12 cellular contexts compared by ENCODE assay signal in the genomic region with DNA sequence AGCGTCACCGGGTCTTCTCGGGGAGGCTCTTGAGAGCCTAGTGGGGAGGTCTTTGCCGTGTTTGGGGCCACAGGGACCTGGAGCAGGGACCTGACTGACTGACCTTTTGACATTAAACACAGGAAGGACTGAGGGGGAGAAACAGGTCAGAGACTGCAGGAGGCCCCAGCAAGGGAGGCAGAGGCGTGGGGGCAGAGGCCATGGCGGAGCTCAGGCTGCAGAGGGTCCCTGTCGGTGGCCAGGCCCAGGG. TPM values are rescaled to one million over a fixed set of nuclear protein-coding genes. Genes with fewer than 3 reads are reported as not detected.
DNase-seq lines count a peak whose midpoint lies in the region; ATAC-seq and TF ChIP-seq lines count a peak whose summit lies in the region.
"Had no signal": no experiment of that assay in that cellular context is flagged by ENCODE, and none has a peak within 500 bp of the region (broad histone marks: within the 10 kb centered on the region; RNA-seq: fewer than 3 reads in every experiment).

No MANE protein-coding gene starts in this region.

- POLR2A ChIA-PET in activated B cell treated with CpG ODN at 0.5 μM for 24 hours (lab: Charles Lee): interaction anchor here (1.4 to 9.2 kb wide), 4 partner anchors 12 to 40 kb away, joined by 5 to 84 read pairs (median 14); no protein-coding TSS in a partner anchor

- intact Hi-C loops in CD14-positive monocyte (cut with micrococcal nuclease) (loop anchor here (2.0 to 5.0 kb wide), 3 partner anchors 15 to 39 kb away; no protein-coding TSS in a partner anchor), activated B cell treated with CpG ODN at 0.5 μM for 24 hours (cut with micrococcal nuclease) (loop anchor here (1.0 to 5.0 kb wide), 2 partner anchors 16 to 34 kb away; no protein-coding TSS in a partner anchor)

- H3K27me3 Mint-ChIP-seq in CD14-positive monocyte (ENCODE audit: low read depth in 3 of 3): peaks cover 0 to 3% (median 2%) of the 10 kb centered on the region in 3 donors
- no peaks in the 10 kb centered on the region for H3K27me3 Mint-ChIP-seq in activated B cell treated with CpG ODN at 0.5 μM for 24 hours
- H3K27me3 Mint-ChIP-seq in natural killer cell treated with Interleukin-12 subunit alpha and Interleukin-12 subunit beta and Interleukin-15 and Interleukin-18, amount 100 ng/mL, for 72 hours: no peaks in the 10 kb centered on the region
- no peaks in the 10 kb centered on the region for H3K27me3 Mint-ChIP-seq in chondrocyte (ENCODE audit: low read depth)

- H3K27ac Mint-ChIP-seq in CD14-positive monocyte: peak overlapping the region; percentile 94 to 97 (median 95)
- H3K27ac Mint-ChIP-seq in activated B cell treated with CpG ODN at 0.5 μM for 24 hours: peak overlapping the region; percentile 82
- H3K27ac Mint-ChIP-seq in natural killer cell treated with Interleukin-12 subunit alpha and Interleukin-12 subunit beta and Interleukin-15 and Interleukin-18, amount 100 ng/mL, for 72 hours: peak overlapping the region; percentile 97 to 99
- H3K27ac Mint-ChIP-seq in chondrocyte (ENCODE audit: unreplicated experiment): no peak overlapping the region

- TF ChIP-seq CTCF in CD14-positive monocyte (IDR thresholded peaks at IDR 0.05): no peak
- TF ChIP-seq CTCF in activated B cell treated with CpG ODN at 0.5 μM for 24 hours (IDR thresholded peaks at IDR 0.05): no peak
- TF ChIP-seq CTCF in chondrocyte (IDR thresholded peaks at IDR 0.05): no peak

- H3K36me3 Mint-ChIP-seq in CD14-positive monocyte: peaks cover 9 to 13% of the 10 kb centered on the region in 2 donors
- H3K36me3 Mint-ChIP-seq in activated B cell treated with CpG ODN at 0.5 μM for 24 hours (ENCODE audit: low read depth): peaks cover 5% of the 10 kb centered on the region
- H3K36me3 Mint-ChIP-seq in natural killer cell treated with Interleukin-12 subunit alpha and Interleukin-12 subunit beta and Interleukin-15 and Interleukin-18, amount 100 ng/mL, for 72 hours: no peaks in the 10 kb centered on the region
- no peaks in the 10 kb centered on the region for H3K36me3 Mint-ChIP-seq in chondrocyte (ENCODE audit: low read depth)

- H3K4me3 Mint-ChIP-seq in CD14-positive monocyte (peak overlapping the region; percentile 70 to 80), activated B cell treated with CpG ODN at 0.5 μM for 24 hours (peak overlapping the region; percentile 70), chondrocyte (ENCODE audit: unreplicated experiment) (no peak overlapping the region)
- H3K4me3 Mint-ChIP-seq in natural killer cell treated with Interleukin-12 subunit alpha and Interleukin-12 subunit beta and Interleukin-15 and Interleukin-18, amount 100 ng/mL, for 72 hours: peak overlapping the region; percentile 94

- DNase-seq in CD14-positive monocyte (ENCODE audit: low spot score): no peak
- peak; percentile 35 for DNase-seq in activated B cell treated with CpG ODN at 0.5 μM for 24 hours
- DNase-seq in natural killer cell treated with Interleukin-12 subunit alpha and Interleukin-12 subunit beta and Interleukin-15 and Interleukin-18, amount 100 ng/mL, for 72 hours (ENCODE audit: low spot score): no peak
- no peak for DNase-seq in NOMO-1 treated with DMSO at 0.1 percent for 48 hours (lab: John Stamatoyannopoulos, UW; ENCODE audit: unreplicated experiment)
- no peak for DNase-seq in UCSD-AML1 (lab: John Stamatoyannopoulos, UW; ENCODE audit: unreplicated experiment)
- DNase-seq in chondrocyte (ENCODE audit: low spot score): no peak
- DNase-seq: activated CD4-positive, alpha-beta T cell treated with anti-CD3 and anti-CD28 coated beads, Interleukin-2, amount 50 U/mL, for 1 hour; Calu3; NCI-H345; stimulated activated CD4-positive, alpha-beta T cell treated with anti-CD3 and anti-CD28 coated beads, Interleukin-12 subunit alpha, Interleukin-12 subunit beta, amount 100 ng/mL, for 4 hours had no signal

- H3K9me3 Mint-ChIP-seq in CD14-positive monocyte (peaks cover 0 to 9% (median 0%) of the 10 kb centered on the region in 7 donors), activated B cell treated with CpG ODN at 0.5 μM for 24 hours (no peaks in the 10 kb centered on the region), chondrocyte (ENCODE audit: low read depth) (no peaks in the 10 kb centered on the region)
- H3K9me3 Mint-ChIP-seq in natural killer cell treated with Interleukin-12 subunit alpha and Interleukin-12 subunit beta and Interleukin-15 and Interleukin-18, amount 100 ng/mL, for 72 hours: no peaks in the 10 kb centered on the region

- H3K4me1 Mint-ChIP-seq in CD14-positive monocyte (peaks cover 96% of the 10 kb centered on the region), activated B cell treated with CpG ODN at 0.5 μM for 24 hours (peaks cover 73% of the 10 kb centered on the region), chondrocyte (ENCODE audit: low read depth) (peaks cover 60% of the 10 kb centered on the region)
- peaks cover 76 to 77% of the 10 kb centered on the region in 2 donors for H3K4me1 Mint-ChIP-seq in natural killer cell treated with Interleukin-12 subunit alpha and Interleukin-12 subunit beta and Interleukin-15 and Interleukin-18, amount 100 ng/mL, for 72 hours (ENCODE audit: low read depth in 2 of 2)

- ATAC-seq in GM21528 (IDR thresholded peaks at IDR 0.05; ENCODE audit: low FRiP score, unreplicated experiment): peak; percentile 4
- ATAC-seq in activated B cell treated with CpG ODN at 0.5 μM for 24 hours (ENCODE audit: low read depth): no peak
- no peak for ATAC-seq in natural killer cell treated with Interleukin-12 subunit alpha and Interleukin-12 subunit beta and Interleukin-15 and Interleukin-18, amount 100 ng/mL, for 72 hours
- ATAC-seq in HG02981 (IDR thresholded peaks at IDR 0.05; ENCODE audit: unreplicated experiment): no peak

- CTCF ChIA-PET in activated B cell treated with CpG ODN at 0.5 μM for 24 hours (lab: Charles Lee): interaction anchor here (0.7 kb wide), 1 partner anchor 10 kb away, joined by 4 read pairs; no protein-coding TSS in a partner anchor

RNA-seq across cellular contexts. Expression of gene GSE1, which starts 41.6 kb away (rescaled TPM):
- under 1 TPM; 0.67 to 0.86 TPM for polyA plus RNA-seq in CD14-positive monocyte
- 37.8 and 48.3 TPM in 2 replicates for total RNA-seq in activated B cell treated with CpG ODN at 0.5 μM for 24 hours
- 100 to 1,000 TPM in 1 of 2 donors, 10 to 100 TPM in 1; 84.9 to 146 TPM for total RNA-seq in natural killer cell treated with Interleukin-12 subunit alpha and Interleukin-12 subunit beta and Interleukin-15 and Interleukin-18, amount 100 ng/mL, for 72 hours
- total RNA-seq in chondrocyte: 22.6 to 37.1 TPM (median 24.0 TPM) in 3 replicates
